8 cellular contexts compared by ENCODE assay signal in genomic region chr16:1826691-1827573, GRCh38. TPM values are rescaled to one million over a fixed set of nuclear protein-coding genes. Genes with fewer than 3 reads are reported as not detected.
DNase-seq lines count a peak whose midpoint lies in the region; ATAC-seq and TF ChIP-seq lines count a peak whose summit lies in the region.

Gene FAHD1, plus strand, starts transcription at chr16:1827206. Its CDS starts 33 bp downstream, at chr16:1827239.
Gene HAGH, minus strand, starts transcription at chr16:1826825. Its CDS starts 38 bp downstream, at chr16:1826787.

- no peak for TF ChIP-seq CTCF in CD4-positive, alpha-beta T cell (IDR thresholded peaks at IDR 0.05)
- TF ChIP-seq CTCF in lower leg skin (IDR thresholded peaks at IDR 0.05), result no peak

- no peaks in the 10 kb centered on the region for H3K27me3 Mint-ChIP-seq in CD4-positive, alpha-beta T cell
- H3K27me3 Mint-ChIP-seq in activated CD4-positive, alpha-beta memory T cell treated with anti-CD3 and anti-CD28 coated beads for 36 hours, result no peaks in the 10 kb centered on the region

- intact Hi-C loops in CD4-positive, alpha-beta T cell (cut with DNase I, micrococcal nuclease), result loop anchor here (2.0 to 5.0 kb wide), 6 partner anchors 28 to 120 kb away; partner anchors contain the start of genes EME2 (in 2 of the 2), MRPS34 (in 2 of the 2), MAPK8IP3 (in 1 of the 2) and NME3 (in 1 of the 2)
- intact Hi-C loops in activated CD4-positive, alpha-beta memory T cell treated with anti-CD3 and anti-CD28 coated beads for 36 hours (cut with micrococcal nuclease), result loop anchor here (1.0 to 2.0 kb wide), 2 partner anchors 28 to 45 kb away; partner anchors contain the start of genes NUBP2 and SPSB3
- intact Hi-C loops in lower leg skin (cut with DNase I; ENCODE audit: low total_unique reads), result no loop called here

- H3K4me3 ChIP-seq in lower leg skin (ENCODE audit: low read depth, poor library complexity, severe bottlenecking), result peak within 1 kb of the TSS; percentile 92

- peak within 1 kb of the TSS; percentile 91 for H3K4me3 Mint-ChIP-seq in CD4-positive, alpha-beta T cell
- H3K4me3 Mint-ChIP-seq in activated CD4-positive, alpha-beta memory T cell treated with anti-CD3 and anti-CD28 coated beads for 36 hours, result peak within 1 kb of the TSS; percentile 91

- WGBS in lower leg skin, 2 donors, result 0 to 1% methylated on average over 26 to 58 of the region's 104 CpGs

- peak within 1 kb of the TSS; percentile 90 for H3K27ac Mint-ChIP-seq in CD4-positive, alpha-beta T cell
- peak within 1 kb of the TSS; percentile 76 for H3K27ac Mint-ChIP-seq in activated CD4-positive, alpha-beta memory T cell treated with anti-CD3 and anti-CD28 coated beads for 36 hours

- no peaks in the 10 kb centered on the region for H3K9me3 Mint-ChIP-seq in CD4-positive, alpha-beta T cell
- no peaks in the 10 kb centered on the region for H3K9me3 Mint-ChIP-seq in activated CD4-positive, alpha-beta memory T cell treated with anti-CD3 and anti-CD28 coated beads for 36 hours

- peaks cover 37% of the 10 kb centered on the region for H3K4me1 Mint-ChIP-seq in CD4-positive, alpha-beta T cell (ENCODE audit: low read depth)
- H3K4me1 Mint-ChIP-seq in activated CD4-positive, alpha-beta memory T cell treated with anti-CD3 and anti-CD28 coated beads for 36 hours (ENCODE audit: low read depth), result peaks cover 40% of the 10 kb centered on the region

- DNase-seq in CD4-positive, alpha-beta T cell, result peak; percentile 82 to 92 (median 86)
- DNase-seq in HK-2 (ENCODE audit: unreplicated experiment) (peak; percentile 90), NCI-H82 treated with DMSO at 0.1 percent for 48 hours (lab: John Stamatoyannopoulos, UW; ENCODE audit: unreplicated experiment) (peak; percentile 73), dermis microvascular lymphatic vessel endothelial cell (ENCODE audit: low read depth in 2 of 2) (peak; percentile 91 to 98), lower leg skin (ENCODE audit: low spot score in 2 of 2) (peak; percentile 88 to 98)
- peak; percentile 93 for DNase-seq in activated CD4-positive, alpha-beta memory T cell treated with anti-CD3 and anti-CD28 coated beads for 36 hours
- DNase-seq in stimulated activated CD4-positive, alpha-beta T cell treated with anti-CD3 and anti-CD28 coated beads, Interleukin-4, amount 100 ng/mL, for 4 hours, result peak; percentile 84 to 86

- peak; percentile 82 for ATAC-seq in CD4-positive, alpha-beta T cell (ENCODE audit: poor library complexity)
- peak; percentile 85 for ATAC-seq in GM19455 (IDR thresholded peaks at IDR 0.05; ENCODE audit: unreplicated experiment)

- H3K27me3 ChIP-seq in CD4-positive, alpha-beta T cell (ENCODE audit: control insufficient read depth, insufficient read depth, low read length), result no peaks in the 10 kb centered on the region

- POLR2A ChIA-PET in CD4-positive, alpha-beta T cell (lab: Charles Lee), result interaction anchor here (0.7 to 3.6 kb wide), 14 partner anchors 28 to 693 kb away, joined by 3 to 51 read pairs (median 4); partner anchors contain the start of genes AMDHD2, EME2, JPT2 and MAPK8IP3
- POLR2A ChIA-PET in activated CD4-positive, alpha-beta memory T cell treated with anti-CD3 and anti-CD28 coated beads for 36 hours (lab: Charles Lee), result interaction anchor here (0.6 to 1.7 kb wide), 5 partner anchors 44 to 221 kb away, joined by 3 to 9 read pairs (median 3); partner anchors contain the start of genes MAPK8IP3, MSRB1, NUBP2 and RPS2

- no peaks in the 10 kb centered on the region for H3K9me3 ChIP-seq in CD4-positive, alpha-beta T cell (ENCODE audit: control insufficient read depth, low read length)

- no peaks in the 10 kb centered on the region for H3K36me3 Mint-ChIP-seq in CD4-positive, alpha-beta T cell (ENCODE audit: low read depth)
- H3K36me3 Mint-ChIP-seq in activated CD4-positive, alpha-beta memory T cell treated with anti-CD3 and anti-CD28 coated beads for 36 hours, result no peaks in the 10 kb centered on the region

- no peak for TF ChIP-seq POLR2A in lower leg skin (IDR thresholded peaks at IDR 0.05)

- peak within 1 kb of the TSS; percentile 77 for H3K27ac ChIP-seq in CD4-positive, alpha-beta T cell (ENCODE audit: low read depth, low read length)

- CTCF ChIA-PET in CD4-positive, alpha-beta T cell (lab: Charles Lee), result interaction anchor here (0.8 kb wide), 2 partner anchors 14 to 176 kb away, joined by 3 read pairs; no protein-coding TSS in a partner anchor
- CTCF ChIA-PET in activated CD4-positive, alpha-beta memory T cell treated with anti-CD3 and anti-CD28 coated beads for 36 hours (lab: Charles Lee), result interaction anchor here (0.6 to 1.6 kb wide), 5 partner anchors 36 to 196 kb away, joined by 3 to 8 read pairs (median 4); partner anchors contain the start of genes MAPK8IP3, MSRB1, NUBP2 and SPSB3

RNA-seq across cellular contexts. Expression of gene FAHD1, which starts in this region (rescaled TPM):
- total RNA-seq in CD4-positive, alpha-beta T cell, result 1 to 10 TPM; 4.1 to 4.5 TPM
- total RNA-seq in activated CD4-positive, alpha-beta memory T cell treated with anti-CD3 and anti-CD28 coated beads for 36 hours, result 1 to 10 TPM; 8.5 to 8.8 TPM
- 72.3 and 84.5 TPM in 2 replicates for total RNA-seq in dermis microvascular lymphatic vessel endothelial cell
- total RNA-seq in lower leg skin, result 10 to 100 TPM; 46.2 to 89.0 (median 62.3) TPM

RNA-seq across cellular contexts. Expression of gene HAGH, which starts in this region (rescaled TPM):
- total RNA-seq in CD4-positive, alpha-beta T cell, result 10 to 100 TPM; 20.9 to 22.7 TPM
- total RNA-seq in activated CD4-positive, alpha-beta memory T cell treated with anti-CD3 and anti-CD28 coated beads for 36 hours, result 10 to 100 TPM; 45.1 to 46.2 TPM
- total RNA-seq in dermis microvascular lymphatic vessel endothelial cell (53.5 and 82.7 TPM in 2 replicates), lower leg skin (100 to 1,000 TPM in 1 of 4 donors, 10 to 100 TPM in 3; 57.8 to 104 (median 89.0) TPM)

Comparison
In these comparisons a context has a peak if more than half of its experiments do, and no peak if none do; other contexts are left out.
1. Peak in every context shown above with its lines: DNase-seq, ATAC-seq, H3K4me3 ChIP-seq and H3K27ac ChIP-seq.